33 cellular contexts compared by ENCODE assay signal in the genomic region with DNA sequence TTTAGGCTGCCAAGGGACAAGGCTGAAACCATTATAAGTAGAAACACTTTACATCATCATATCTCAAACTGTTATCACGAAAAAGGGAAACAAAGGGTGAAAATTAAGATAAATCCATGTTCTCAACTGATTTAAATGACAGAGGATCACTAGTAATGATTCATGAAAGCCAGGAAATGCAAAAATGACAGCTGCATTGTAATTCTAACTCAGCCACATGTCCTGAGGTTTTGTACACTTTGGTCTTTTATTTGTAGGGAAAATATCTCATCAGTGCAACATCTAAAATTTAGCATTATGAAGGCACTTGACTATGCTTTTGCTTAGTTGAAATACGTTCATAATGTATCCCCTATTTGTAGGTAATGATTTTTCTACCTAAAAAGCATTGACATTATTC.
"Had no signal": no experiment of that assay in that cellular context is flagged by ENCODE, and none has a peak within 500 bp of the region (broad histone marks: within the 10 kb centered on the region; RNA-seq: fewer than 3 reads in every experiment).

No MANE protein-coding gene starts in this region.

- H3K27me3 ChIP-seq: ascending aorta, brain microvascular endothelial cell, esophagus squamous epithelium, heart right ventricle, left lung, pancreas, suprapubic skin, tibial artery, upper lobe of right lung had no signal

- H3K9me3 ChIP-seq: ascending aorta, esophagus squamous epithelium, heart right ventricle, left lung, lower lobe of right lung, pancreas, prostate gland, suprapubic skin, tibial artery, upper lobe of right lung had no signal

- H3K36me3 ChIP-seq: ascending aorta, brain microvascular endothelial cell, esophagus squamous epithelium, heart right ventricle, left lung, lower lobe of right lung, pancreas, prostate gland, suprapubic skin, tibial artery, upper lobe of right lung, WERI-Rb-1 had no signal

- H3K4me1 Mint-ChIP-seq: activated naive CD4-positive, alpha-beta T cell treated with anti-CD3 and anti-CD28 coated beads, Interleukin-2, amount 10 ng/mL, durations not matched to agents 7 days and 5 days; activated naive CD8-positive, alpha-beta T cell treated with anti-CD3 and anti-CD28 coated beads, Interleukin-2, amount 10 ng/mL, durations not matched to agents 7 days and 5 days had no signal

- H3K36me3 Mint-ChIP-seq: activated naive CD4-positive, alpha-beta T cell treated with anti-CD3 and anti-CD28 coated beads, Interleukin-2, amount 10 ng/mL, durations not matched to agents 7 days and 5 days had no signal

- DNase-seq: activated CD4-positive, alpha-beta T cell treated with anti-CD3 and anti-CD28 coated beads for 48 hours; activated CD4-positive, alpha-beta T cell treated with anti-CD3 and anti-CD28 coated beads, Interleukin-2, amount 50 U/mL, for 48 hours; activated CD8-positive, alpha-beta memory T cell treated with anti-CD3 and anti-CD28 coated beads, Interleukin-2, amount 50 U/mL, for 4 hours; activated effector memory CD4-positive, alpha-beta T cell treated with anti-CD3 and anti-CD28 coated beads, Interleukin-2, amount 50 U/mL, for 16 hours; activated naive CD4-positive, alpha-beta T cell treated with anti-CD3 and anti-CD28 coated beads, Interleukin-2, amount 10 ng/mL, durations not matched to agents 7 days and 5 days; activated naive CD8-positive, alpha-beta T cell treated with anti-CD3 and anti-CD28 coated beads, Interleukin-2, amount 10 ng/mL, durations not matched to agents 7 days and 5 days; activated T-cell treated with anti-CD3 and anti-CD28 coated beads, Interleukin-2, amount 50 U/mL, for 1 hour; brain microvascular endothelial cell; cortex of kidney; esophagus squamous epithelium; heart right ventricle; left lung; lower lobe of right lung; mesendoderm; pancreas; retina; stimulated activated CD4-positive, alpha-beta T cell treated with anti-CD3 and anti-CD28 coated beads, Interleukin-15, amount 100 ng/mL, for 24 hours; stimulated activated CD4-positive, alpha-beta T cell treated with anti-CD3 and anti-CD28 coated beads, Interleukin-2, amount 100 ng/mL, for 24 hours; stimulated activated naive CD4-positive, alpha-beta T cell; T-helper 17 cell; T1000; tibial artery; upper lobe of right lung; WERI-Rb-1 had no signal

- FAIRE-seq: islet of Langerhans, pancreas had no signal

- H3K27ac Mint-ChIP-seq: activated naive CD4-positive, alpha-beta T cell treated with anti-CD3 and anti-CD28 coated beads, Interleukin-2, amount 10 ng/mL, durations not matched to agents 7 days and 5 days; activated naive CD8-positive, alpha-beta T cell treated with anti-CD3 and anti-CD28 coated beads, Interleukin-2, amount 10 ng/mL, durations not matched to agents 7 days and 5 days; activated T-helper 1 cell treated with anti-CD3 and anti-CD28 coated beads, Interleukin-12 subunit alpha, Interleukin-12 subunit beta, Interleukin-2, Interleukin-4 antibody, amounts not matched to agents 30 ng/mL and 10 ng/mL and 1 ng/mL, durations not matched to agents 14 hours and 24 hours and 36 hours; T-helper 17 cell had no signal

- H3K4me3 Mint-ChIP-seq: activated naive CD4-positive, alpha-beta T cell treated with anti-CD3 and anti-CD28 coated beads, Interleukin-2, amount 10 ng/mL, durations not matched to agents 7 days and 5 days; activated naive CD8-positive, alpha-beta T cell treated with anti-CD3 and anti-CD28 coated beads, Interleukin-2, amount 10 ng/mL, durations not matched to agents 7 days and 5 days; activated T-helper 1 cell treated with anti-CD3 and anti-CD28 coated beads, Interleukin-12 subunit alpha, Interleukin-12 subunit beta, Interleukin-2, Interleukin-4 antibody, amounts not matched to agents 30 ng/mL and 10 ng/mL and 1 ng/mL, durations not matched to agents 14 hours and 24 hours and 36 hours; nephron; T-helper 17 cell had no signal

- H3K4me3 ChIP-seq: ascending aorta, esophagus squamous epithelium, heart right ventricle, left lung, lower lobe of right lung, pancreas, prostate gland, suprapubic skin, tibial artery, upper lobe of right lung had no signal

- H3K9me3 Mint-ChIP-seq: activated naive CD4-positive, alpha-beta T cell treated with anti-CD3 and anti-CD28 coated beads, Interleukin-2, amount 10 ng/mL, durations not matched to agents 7 days and 5 days; activated naive CD8-positive, alpha-beta T cell treated with anti-CD3 and anti-CD28 coated beads, Interleukin-2, amount 10 ng/mL, durations not matched to agents 7 days and 5 days; activated T-helper 1 cell treated with anti-CD3 and anti-CD28 coated beads, Interleukin-12 subunit alpha, Interleukin-12 subunit beta, Interleukin-2, Interleukin-4 antibody, amounts not matched to agents 30 ng/mL and 10 ng/mL and 1 ng/mL, durations not matched to agents 14 hours and 24 hours and 36 hours; nephron had no signal

- H3K4me1 ChIP-seq: ascending aorta, esophagus squamous epithelium, left lung, lower lobe of right lung, prostate gland, suprapubic skin, upper lobe of right lung had no signal

- ATAC-seq: activated CD4-positive, CD25-positive, alpha-beta regulatory T cell treated with anti-CD3 and anti-CD28 coated beads, Interleukin-2, amount 50 U/mL, for 24 hours; heart right ventricle; left lung; lower lobe of right lung; pancreas; sciatic nerve; T-helper 17 cell; upper lobe of right lung had no signal

- H3K27me3 Mint-ChIP-seq: activated naive CD4-positive, alpha-beta T cell treated with anti-CD3 and anti-CD28 coated beads, Interleukin-2, amount 10 ng/mL, durations not matched to agents 7 days and 5 days; activated naive CD8-positive, alpha-beta T cell treated with anti-CD3 and anti-CD28 coated beads, Interleukin-2, amount 10 ng/mL, durations not matched to agents 7 days and 5 days; T-helper 17 cell had no signal

- H3K27ac ChIP-seq: ascending aorta, brain microvascular endothelial cell, epithelial cell of prostate, esophagus squamous epithelium, heart right ventricle, left lung, lower lobe of right lung, pancreas, prostate gland, suprapubic skin, tibial artery, upper lobe of right lung, WERI-Rb-1 had no signal
